In genomic region chrX:101237041-101237440, GRCh38 we compare ENCODE assay signal across 33 cellular contexts. TPM values are rescaled to one million over a fixed set of nuclear protein-coding genes. Genes with fewer than 3 reads are reported as not detected.
"Had no signal": no experiment of that assay in that cellular context is flagged by ENCODE, and none has a peak within 500 bp of the region (broad histone marks: within the 10 kb centered on the region; RNA-seq: fewer than 3 reads in every experiment).

No MANE protein-coding gene starts in this region.

- H3K9me3 ChIP-seq: neutrophil, pancreas, psoas muscle, right lobe of liver, sigmoid colon, spleen, suprapubic skin, testis, tibial artery, transverse colon, upper lobe of right lung, uterus had no signal

- H3K27me3 ChIP-seq: neutrophil, right lobe of liver, sigmoid colon, spleen, suprapubic skin, testis, tibial artery, transverse colon, upper lobe of right lung, uterus had no signal

- H3K27me3 Mint-ChIP-seq: naive thymus-derived CD8-positive, alpha-beta T cell; stimulated activated naive CD8-positive, alpha-beta T cell treated with anti-CD3 and anti-CD28 coated beads, Interleukin-15, amount 100 ng/mL, for 72 hours; type B pancreatic cell had no signal

- H3K4me3 Mint-ChIP-seq: naive thymus-derived CD8-positive, alpha-beta T cell; natural killer cell treated with Interleukin-12 subunit alpha and Interleukin-12 subunit beta and Interleukin-15 and Interleukin-18, amount 100 ng/mL, for 72 hours; nephron progenitor cell; neural crest cell; stimulated activated memory B cell treated with anti-CD40 and anti-IgM and Interleukin-4, amounts not matched to agents 10 μg/mL and 1 μg/mL and 100 μg/mL, for 72 hours; stimulated activated naive CD8-positive, alpha-beta T cell treated with anti-CD3 and anti-CD28 coated beads, Interleukin-15, amount 100 ng/mL, for 72 hours; type B pancreatic cell had no signal

- H3K4me3 ChIP-seq: pancreas, psoas muscle, right lobe of liver, sigmoid colon, skin epidermis, smooth muscle cell, spleen, suprapubic skin, testis, tibial artery, transverse colon, upper lobe of right lung, uterus had no signal

- FAIRE-seq: pancreas had no signal

- H3K36me3 Mint-ChIP-seq: naive thymus-derived CD8-positive, alpha-beta T cell; natural killer cell treated with Interleukin-12 subunit alpha and Interleukin-12 subunit beta and Interleukin-15 and Interleukin-18, amount 100 ng/mL, for 72 hours; stimulated activated memory B cell treated with anti-CD40 and anti-IgM and Interleukin-4, amounts not matched to agents 10 μg/mL and 1 μg/mL and 100 μg/mL, for 72 hours; type B pancreatic cell had no signal

- ATAC-seq: naive thymus-derived CD8-positive, alpha-beta T cell; natural killer cell treated with Interleukin-12 subunit alpha and Interleukin-12 subunit beta and Interleukin-15 and Interleukin-18, amount 100 ng/mL, for 72 hours; pancreas; psoas muscle; right cardiac atrium; right lobe of liver; stimulated activated memory B cell treated with anti-CD40 and anti-IgM and Interleukin-4, amounts not matched to agents 10 μg/mL and 1 μg/mL and 100 μg/mL, for 72 hours; stimulated activated naive CD8-positive, alpha-beta T cell treated with anti-CD3 and anti-CD28 coated beads, Interleukin-15, amount 100 ng/mL, for 72 hours; stimulated activated naive CD8-positive, alpha-beta T cell treated with anti-CD3 and anti-CD28 coated beads, Interleukin-15, Interleukin-2, amounts not matched to agents 100 U/mL and 50 U/mL, for 24 hours; upper lobe of right lung had no signal

- H3K4me1 Mint-ChIP-seq: naive thymus-derived CD8-positive, alpha-beta T cell; nephron progenitor cell; neural crest cell; stimulated activated memory B cell treated with anti-CD40 and anti-IgM and Interleukin-4, amounts not matched to agents 10 μg/mL and 1 μg/mL and 100 μg/mL, for 72 hours; stimulated activated naive CD8-positive, alpha-beta T cell treated with anti-CD3 and anti-CD28 coated beads, Interleukin-15, amount 100 ng/mL, for 72 hours had no signal

- H3K27ac ChIP-seq: neutrophil, pancreas, psoas muscle, right lobe of liver, sigmoid colon, skin epidermis, spleen, suprapubic skin, testis, tibial artery, transverse colon, upper lobe of right lung, uterus had no signal

- H3K27ac Mint-ChIP-seq: natural killer cell treated with Interleukin-12 subunit alpha and Interleukin-12 subunit beta and Interleukin-15 and Interleukin-18, amount 100 ng/mL, for 72 hours; nephron progenitor cell; stimulated activated memory B cell treated with anti-CD40 and anti-IgM and Interleukin-4, amounts not matched to agents 10 μg/mL and 1 μg/mL and 100 μg/mL, for 72 hours; type B pancreatic cell had no signal

- H3K4me1 ChIP-seq: pancreas, psoas muscle, right lobe of liver, sigmoid colon, spleen, suprapubic skin, testis, tibial artery, transverse colon, upper lobe of right lung, uterus had no signal

- H3K9me3 Mint-ChIP-seq: naive thymus-derived CD8-positive, alpha-beta T cell; natural killer cell treated with Interleukin-12 subunit alpha and Interleukin-12 subunit beta and Interleukin-15 and Interleukin-18, amount 100 ng/mL, for 72 hours; stimulated activated memory B cell treated with anti-CD40 and anti-IgM and Interleukin-4, amounts not matched to agents 10 μg/mL and 1 μg/mL and 100 μg/mL, for 72 hours; stimulated activated naive CD8-positive, alpha-beta T cell treated with anti-CD3 and anti-CD28 coated beads, Interleukin-15, amount 100 ng/mL, for 72 hours; type B pancreatic cell had no signal

- H3K4me2 ChIP-seq: smooth muscle cell had no signal

- DNase-seq: naive thymus-derived CD8-positive, alpha-beta T cell; nephron progenitor cell; nucleus accumbens; pancreas; psoas muscle; right cardiac atrium; right lobe of liver; sigmoid colon; spleen; stimulated activated CD4-positive, alpha-beta T cell treated with anti-CD3 and anti-CD28 coated beads, Interleukin-12 subunit alpha, Interleukin-12 subunit beta, amount 100 ng/mL, for 4 hours; stimulated activated CD4-positive, alpha-beta T cell treated with anti-CD3 and anti-CD28 coated beads, Interleukin-1b, Interleukin-23, amount 100 ng/mL, for 48 hours; stimulated activated CD4-positive, alpha-beta T cell treated with anti-CD3 and anti-CD28 coated beads, Interleukin-4, amount 100 ng/mL, for 1 hour; stimulated activated CD4-positive, alpha-beta T cell treated with anti-CD3 and anti-CD28 coated beads, Interleukin-4, amount 100 ng/mL, for 4 hours; stimulated activated CD8-positive, alpha-beta memory T cell treated with anti-CD3 and anti-CD28 coated beads, Interleukin-4, amount 100 ng/mL, for 48 hours; stimulated activated naive CD4-positive, alpha-beta T cell; stimulated activated naive CD8-positive, alpha-beta T cell treated with anti-CD3 and anti-CD28 coated beads, Interleukin-15, amount 100 ng/mL, for 72 hours; stimulated activated naive CD8-positive, alpha-beta T cell treated with anti-CD3 and anti-CD28 coated beads, Interleukin-15, Interleukin-2, amounts not matched to agents 100 U/mL and 50 U/mL, for 24 hours; substantia nigra; testis; tibial artery; transverse colon; upper lobe of right lung; uterus had no signal

- H3K36me3 ChIP-seq: neutrophil, pancreas, right lobe of liver, sigmoid colon, spleen, suprapubic skin, tibial artery, transverse colon, upper lobe of right lung, uterus had no signal

RNA-seq across cellular contexts. Expression of gene DRP2, which starts 17.5 kb away (rescaled TPM):
- total RNA-seq: naive thymus-derived CD8-positive, alpha-beta T cell; right lobe of liver; upper lobe of right lung had no signal

RNA-seq across cellular contexts. Expression of gene TAF7L, which starts 54.1 kb away (rescaled TPM):
- total RNA-seq: naive thymus-derived CD8-positive, alpha-beta T cell; osteocyte; posterior vena cava; psoas muscle; right cardiac atrium; upper lobe of right lung had no signal
- polyA plus RNA-seq: naive thymus-derived CD8-positive, alpha-beta T cell; right cardiac atrium had no signal
